21 cellular contexts compared by ENCODE assay signal in the genomic region with DNA sequence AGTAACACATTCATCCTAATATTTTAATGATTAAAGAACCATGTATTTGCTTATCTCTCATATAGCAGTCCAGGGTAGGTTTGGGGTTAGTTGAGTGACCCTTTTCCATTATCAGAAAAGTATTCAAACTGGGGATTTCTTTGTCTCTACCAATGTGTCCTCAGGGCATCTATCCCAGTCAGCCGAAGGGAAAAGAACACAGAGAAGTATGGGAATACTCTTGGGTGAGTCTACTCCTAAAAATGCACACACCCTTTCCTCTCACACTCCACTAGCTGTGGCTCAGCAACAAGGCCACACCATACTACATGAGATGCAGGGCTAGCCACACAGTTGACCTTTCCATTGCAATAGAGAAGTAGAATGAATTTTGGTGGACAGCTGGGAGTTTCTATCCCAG.
"Had no signal": no experiment of that assay in that cellular context is flagged by ENCODE, and none has a peak within 500 bp of the region (broad histone marks: within the 10 kb centered on the region; RNA-seq: fewer than 3 reads in every experiment).

No MANE protein-coding gene starts in this region.

- H3K4me3 ChIP-seq: coronary artery, gastrocnemius medialis, lung, prostate gland, skin epidermis, stomach, thoracic aorta, transverse colon had no signal

- H3K4me1 Mint-ChIP-seq: naive thymus-derived CD4-positive, alpha-beta T cell; nephron progenitor cell had no signal

- H3K9me3 Mint-ChIP-seq: nephron progenitor cell had no signal

- H3K9me3 ChIP-seq: gastrocnemius medialis, prostate gland, stomach, thoracic aorta, transverse colon had no signal

- H2AFZ ChIP-seq: parathyroid adenoma had no signal

- H3K27ac Mint-ChIP-seq: naive thymus-derived CD4-positive, alpha-beta T cell; nephron progenitor cell had no signal

- H3K9ac ChIP-seq: parathyroid adenoma had no signal

- H3K4me1 ChIP-seq: gastrocnemius medialis, parathyroid adenoma, prostate gland, stomach, transverse colon had no signal

- H3K79me2 ChIP-seq: parathyroid adenoma had no signal

- H3K4me3 Mint-ChIP-seq: naive thymus-derived CD4-positive, alpha-beta T cell; nephron progenitor cell had no signal

- H3K27me3 ChIP-seq: gastrocnemius medialis, stomach, transverse colon had no signal

- H3K27ac ChIP-seq: coronary artery, gastrocnemius medialis, parathyroid adenoma, prostate gland, skin epidermis, stomach, thoracic aorta, transverse colon had no signal

- ATAC-seq: esophagus mucosa; gastrocnemius medialis; left colon; left ventricle myocardium superior; naive thymus-derived CD4-positive, alpha-beta T cell; sciatic nerve had no signal

- DNase-seq: effector CD4-positive, alpha-beta T cell; gastrocnemius medialis; islet precursor cell; left colon; left ventricle myocardium superior; mesendoderm; naive thymus-derived CD4-positive, alpha-beta T cell; nephron progenitor cell; stimulated activated CD4-positive, alpha-beta T cell treated with anti-CD3 and anti-CD28 coated beads, Interleukin-2, amount 100 ng/mL, for 24 hours; stimulated activated naive CD4-positive, alpha-beta T cell; stomach; substantia nigra; transverse colon had no signal

- H3K36me3 Mint-ChIP-seq: naive thymus-derived CD4-positive, alpha-beta T cell had no signal

- H3K36me3 ChIP-seq: gastrocnemius medialis, prostate gland, stomach, thoracic aorta, transverse colon had no signal
